In genomic region chrX:25596881-25597280, GRCh38 we compare ENCODE assay signal across 23 cellular contexts.
"Had no signal": no experiment of that assay in that cellular context is flagged by ENCODE, and none has a peak within 500 bp of the region (broad histone marks: within the 10 kb centered on the region; RNA-seq: fewer than 3 reads in every experiment).

No MANE protein-coding gene starts in this region.

- H3K4me1 Mint-ChIP-seq: IgD-negative memory B cell had no signal

- H3K4me2 ChIP-seq: KMS-11 had no signal

- H3K4me3 ChIP-seq: K562, SJSA1, SK-N-MC had no signal

- H3K27me3 ChIP-seq: SJSA1 had no signal

- H3K4me3 Mint-ChIP-seq: IgD-negative memory B cell had no signal

- H3K27me3 Mint-ChIP-seq: IgD-negative memory B cell had no signal

- H3K27ac ChIP-seq: KMS-11, SJSA1, SK-N-MC had no signal

- H3K9me3 ChIP-seq: SJSA1 had no signal

- H3K27ac Mint-ChIP-seq: IgD-negative memory B cell had no signal

- H3K36me3 Mint-ChIP-seq: IgD-negative memory B cell had no signal

- DNase-seq: Kasumi-1, MV-4-11, NCI-H1048, NCI-H1105 treated with DMSO at 0.1 percent for 48 hours, NCI-H1417 treated with DMSO at 0.1 percent for 48 hours, NCI-H146, NCI-H1694 treated with DMSO at 0.1 percent for 48 hours, NCI-H1930, NCI-H2081, NCI-H2107, NCI-H2227 treated with DMSO at 0.1 percent for 48 hours, NCI-H510A, NCI-H524 treated with DMSO at 0.1 percent for 48 hours, NCI-H69, NCI-H774, Right ventricle myocardium superior, RPMI8226, SIG-M5 had no signal

- H3K36me3 ChIP-seq: SJSA1 had no signal

- H3K4me1 ChIP-seq: SJSA1 had no signal
